ENCODE assay signal across 8 cellular contexts in the genomic region with DNA sequence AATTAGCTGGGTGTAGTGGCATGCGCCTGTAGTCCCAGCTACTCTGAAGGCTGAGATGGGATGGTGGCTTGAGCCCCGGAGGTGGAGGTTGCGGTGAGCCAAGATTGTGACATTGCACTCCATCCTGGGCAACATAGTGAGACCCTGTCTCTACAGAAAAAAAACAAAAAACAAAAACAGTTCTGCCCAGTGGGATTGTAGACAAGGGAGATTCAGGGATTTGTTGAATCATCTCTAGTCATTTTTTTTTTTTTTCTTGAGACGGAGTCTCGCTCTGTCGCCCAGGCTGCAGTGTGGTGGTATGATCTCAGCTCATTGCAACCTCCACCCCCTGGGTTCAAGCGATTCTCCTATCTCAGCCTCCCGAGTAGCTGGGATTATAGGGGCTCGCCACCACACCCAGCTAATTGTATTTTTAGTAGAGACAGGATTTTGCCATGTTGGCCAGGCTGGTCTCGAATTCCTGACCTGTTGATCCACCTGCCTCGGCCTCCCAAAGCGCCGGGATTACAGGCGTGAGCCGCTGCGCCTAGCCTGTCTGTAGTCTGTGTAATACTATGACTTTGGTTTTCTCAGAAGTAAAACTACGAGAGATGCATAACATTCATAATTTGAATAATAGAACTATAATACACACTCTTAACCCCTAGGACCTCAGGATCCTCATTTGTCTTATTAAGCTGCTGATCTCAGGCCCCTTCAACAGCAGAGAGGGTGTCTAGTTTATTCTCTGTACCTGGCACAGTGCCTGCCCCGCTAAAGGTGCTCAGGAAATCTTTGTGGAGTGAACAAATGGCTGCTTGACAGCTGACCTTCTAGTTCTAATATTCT. TPM values are rescaled to one million over a fixed set of nuclear protein-coding genes. Genes with fewer than 3 reads are reported as not detected.
DNase-seq lines count a peak whose midpoint lies in the region; ATAC-seq and TF ChIP-seq lines count a peak whose summit lies in the region.

No MANE protein-coding gene starts in this region.

- WGBS in mammary epithelial cell (ENCODE audit: low coverage, missing lambda C conversion rate), result 69% methylated on average over 14 of the region's 18 CpGs

- DNase-seq in BE2C (no peak), mammary epithelial cell (no peak), 8988T (no peak), NCI-H2171 treated with DMSO at 0.1 percent for 48 hours (lab: John Stamatoyannopoulos, UW) (no peak)

- intact Hi-C loops in mammary epithelial cell (cut with micrococcal nuclease), result no loop called here

- H3K4me3 ChIP-seq in BE2C (ENCODE audit: low read depth, low read length) (peak overlapping the region; percentile 96), KMS-11 (IDR thresholded peaks at IDR 0.05; ENCODE audit: insufficient read depth, low read depth, low read length) (no peak overlapping the region), mammary epithelial cell (replicated peaks in 1 of 3; ENCODE audit: insufficient read depth in 1 of 3, low read depth in 2 of 3, low read length in 3 of 3) (peak overlapping the region; percentile 68 to 90 (median 87)), mucosa of rectum (ENCODE audit: low read length in 2 of 2) (peak overlapping the region; percentile 96 to 97)

- dilution Hi-C loops in mammary epithelial cell (cut with HindIII; ENCODE audit: low sequenced_read_pairs), result no loop called here

- peak overlapping the region; percentile 78 for H3K27ac ChIP-seq in KMS-11
- peak overlapping the region; percentile 91 for H3K27ac ChIP-seq in mammary epithelial cell (ENCODE audit: insufficient read depth, low read depth, low read length)
- H3K27ac ChIP-seq in mucosa of rectum (ENCODE audit: low read depth in 2 of 2, low read length in 2 of 2), result peak overlapping the region; percentile 99

- H4K20me1 ChIP-seq in KMS-11 (ENCODE audit: insufficient read depth) (no peaks in the 10 kb centered on the region), mammary epithelial cell (ENCODE audit: insufficient read depth, low read length) (no peaks in the 10 kb centered on the region)

- no peak for TF ChIP-seq CTCF in BE2C (IDR thresholded peaks at IDR 0.05; ENCODE audit: low read depth, low read length)
- no peak for TF ChIP-seq CTCF in KMS-11 (conservative IDR thresholded peaks at IDR 0.05; ENCODE audit: low read depth, low read length)
- TF ChIP-seq CTCF in mammary epithelial cell (conservative IDR thresholded peaks at IDR 0.05 in 1 of 2, IDR thresholded peaks at IDR 0.05 in 1 of 2; ENCODE audit: extremely low read depth in 1 of 2, insufficient read depth in 1 of 2, low read depth in 1 of 2, low read length in 2 of 2), result no peak

- H3K9me3 ChIP-seq in BE2C, result no peaks in the 10 kb centered on the region
- H3K9me3 ChIP-seq in mammary epithelial cell (replicated peaks; ENCODE audit: insufficient read depth, low read length), result no peaks in the 10 kb centered on the region
- H3K9me3 ChIP-seq in mucosa of rectum (ENCODE audit: control insufficient read depth in 2 of 2, low read length in 2 of 2), result no peaks in the 10 kb centered on the region

- H2AFZ ChIP-seq in KMS-11 (ENCODE audit: low read depth) (peak overlapping the region; percentile 70), mammary epithelial cell (ENCODE audit: low read depth, low read length) (peak overlapping the region; percentile 93)

- in situ Hi-C loops in mammary epithelial cell (cut with MboI; ENCODE audit: low sequenced_read_pairs in 2 of 2), result no loop called here

- H3K27me3 ChIP-seq in BE2C, result no peaks in the 10 kb centered on the region
- H3K27me3 ChIP-seq in KMS-11 (ENCODE audit: insufficient read depth, low read depth), result no peaks in the 10 kb centered on the region
- H3K27me3 ChIP-seq in mammary epithelial cell (ENCODE audit: insufficient read depth, low read length), result no peaks in the 10 kb centered on the region
- H3K27me3 ChIP-seq in mucosa of rectum (ENCODE audit: control insufficient read depth in 2 of 2, insufficient read depth in 2 of 2, low read length in 2 of 2), result no peaks in the 10 kb centered on the region

- H3K36me3 ChIP-seq in BE2C (no peaks in the 10 kb centered on the region), KMS-11 (ENCODE audit: insufficient read depth) (no peaks in the 10 kb centered on the region), mammary epithelial cell (ENCODE audit: insufficient read depth, low read length) (peaks cover 3% of the 10 kb centered on the region), mucosa of rectum (ENCODE audit: control insufficient read depth in 2 of 2, insufficient read depth in 2 of 2, low read length in 2 of 2) (peaks cover 0 to 2% of the 10 kb centered on the region in 2 donors)

- H3K79me2 ChIP-seq in KMS-11 (ENCODE audit: insufficient read depth, low read depth) (peaks cover 10% of the 10 kb centered on the region; the same call in 1 of the 2 replicates), mammary epithelial cell (ENCODE audit: insufficient read depth, low read length) (peaks cover 45% of the 10 kb centered on the region)

- H3K9ac ChIP-seq in KMS-11 (peak overlapping the region; percentile 83), mammary epithelial cell (ENCODE audit: insufficient read depth, low read length) (peak overlapping the region; percentile 96), mucosa of rectum (ENCODE audit: low read depth in 1 of 2, low read length in 2 of 2) (peak overlapping the region; percentile 97 to 98)

- ATAC-seq in HG03097 (IDR thresholded peaks at IDR 0.05; ENCODE audit: low FRiP score, unreplicated experiment), result no peak
- no peak for ATAC-seq in HG02981 (IDR thresholded peaks at IDR 0.05; ENCODE audit: unreplicated experiment)

- H3K4me1 ChIP-seq in BE2C (peaks cover 9% of the 10 kb centered on the region), KMS-11 (ENCODE audit: low read depth, poor library complexity, severe bottlenecking) (peaks cover 17% of the 10 kb centered on the region), mammary epithelial cell (ENCODE audit: insufficient read depth, low read length) (peaks cover 13% of the 10 kb centered on the region), mucosa of rectum (ENCODE audit: control insufficient read depth in 2 of 2, insufficient read depth in 2 of 2, low read length in 2 of 2) (peaks cover 30 to 35% of the 10 kb centered on the region in 2 donors)

- H3K4me2 ChIP-seq in KMS-11, result peak overlapping the region; percentile 55
- peak overlapping the region; percentile 74 for H3K4me2 ChIP-seq in mammary epithelial cell (ENCODE audit: insufficient read depth, low read depth, low read length)

- CTCF ChIA-PET in mammary epithelial cell (lab: Charles Lee; ENCODE audit: low non-redundant PET), result no interaction called here

- BruUV-seq in mammary epithelial cell (replicated peaks; lab: Mats Ljungman, UMichigan), result no TSS peak

RNA-seq across cellular contexts. Expression of gene TEN1, which starts 1.4 kb away (rescaled TPM):
- polyA plus RNA-seq in BE2C (2012; ENCODE audit: insufficient read depth, insufficient read length, low read depth), result 22.5 TPM
- 10 to 100 TPM; 17.5 to 18.3 TPM for total RNA-seq in mammary epithelial cell
- polyA plus RNA-seq in mammary epithelial cell, result 20.9 TPM
- 30.0 TPM for polyA minus RNA-seq in mammary epithelial cell

RNA-seq across cellular contexts. Expression of gene ACOX1, which starts 1.4 kb away (rescaled TPM):
- polyA plus RNA-seq in BE2C (2012; ENCODE audit: insufficient read depth, insufficient read length, low read depth), result 8.8 TPM
- total RNA-seq in mammary epithelial cell, result 10 to 100 TPM; 37.7 to 88.0 TPM
- polyA plus RNA-seq in mammary epithelial cell, result 28.3 TPM
- 166 TPM for polyA minus RNA-seq in mammary epithelial cell

RNA-seq across cellular contexts. Expression of gene CDK3, which starts 20.3 kb away (rescaled TPM):
- 4.1 TPM for polyA plus RNA-seq in BE2C (2012; ENCODE audit: insufficient read depth, insufficient read length, low read depth)
- total RNA-seq in mammary epithelial cell, result 1 to 10 TPM; 1.0 to 3.8 TPM
- 2.7 TPM for polyA plus RNA-seq in mammary epithelial cell
- not detected for polyA minus RNA-seq in mammary epithelial cell

RNA-seq across cellular contexts. Expression of gene FBF1, which starts 39.6 kb away (rescaled TPM):
- polyA plus RNA-seq in BE2C (2012; ENCODE audit: insufficient read depth, insufficient read length, low read depth), result 3.9 TPM
- total RNA-seq in mammary epithelial cell, result 10 to 100 TPM; 12.0 to 13.5 TPM
- 4.8 TPM for polyA plus RNA-seq in mammary epithelial cell
- 1.6 TPM for polyA minus RNA-seq in mammary epithelial cell

RNA-seq across cellular contexts. Expression of gene EVPL, which starts 46.7 kb away (rescaled TPM):
- 0.94 TPM for polyA plus RNA-seq in BE2C (2012; ENCODE audit: insufficient read depth, insufficient read length, low read depth)
- total RNA-seq in mammary epithelial cell, result 1 to 10 TPM; 1.0 to 6.2 TPM
- 0.46 TPM for polyA plus RNA-seq in mammary epithelial cell
- 0.57 TPM for polyA minus RNA-seq in mammary epithelial cell
